Comparison of ENCODE assay signal across 8 cellular contexts in genomic region chr9:137745541-137745991, GRCh38.
DNase-seq lines count a peak whose midpoint lies in the region; ATAC-seq, FAIRE-seq and TF ChIP-seq lines count a peak whose summit lies in the region.

No MANE protein-coding gene starts in this region.

- no peak for TF ChIP-seq RAD21 in HepG2 (CRISPR knock-in tag; IDR thresholded peaks at IDR 0.05)

- CTCF ChIA-PET in HepG2 (lab: Yijun Ruan, JAX; ENCODE audit: low intra/inter-chr PET ratio, low total read pairs): no interaction called here

- no peak for TF ChIP-seq CTCF in HepG2 (CRISPR knock-in tag; IDR thresholded peaks at IDR 0.05)

- H2AFZ ChIP-seq in HepG2 (ENCODE audit: low read length): no peak overlapping the region

- H3K9me3 ChIP-seq in T-helper 17 cell (ENCODE audit: control insufficient read depth, low read length, poor library complexity, severe bottlenecking) (no peaks in the 10 kb centered on the region), HepG2 (ENCODE audit: low read length) (no peaks in the 10 kb centered on the region)

- WGBS in HepG2 (ENCODE audit: low lambda C conversion rate): 90% methylated on average over 10 of the region's 10 CpGs

- no peak for TF ChIP-seq POLR2A in HepG2 (IDR thresholded peaks at IDR 0.05; ENCODE audit: insufficient read depth in 1 of 2, low read depth in 2 of 2, low read length in 2 of 2)

- H4K20me1 ChIP-seq in HepG2 (ENCODE audit: insufficient read depth, low read length): no peaks in the 10 kb centered on the region

- H3K27me3 ChIP-seq in HepG2 (ENCODE audit: control insufficient read depth in 1 of 2, insufficient read depth in 2 of 2, low read length in 2 of 2): no peaks in the 10 kb centered on the region

- no peak overlapping the region for H3K4me3 ChIP-seq in HepG2 (replicated peaks in 1 of 3; ENCODE audit: insufficient read depth in 1 of 3, low read depth in 2 of 3, low read length in 3 of 3)

- intact Hi-C loops in HepG2 (cut with micrococcal nuclease; ENCODE audit: unreplicated experiment): no loop called here

- TF ChIP-seq EP300 in HepG2 (IDR thresholded peaks at IDR 0.05; ENCODE audit: low read depth in 2 of 2, low read length in 2 of 2) (no peak), HepG2 (CRISPR knock-in tag; IDR thresholded peaks at IDR 0.05; ENCODE audit: borderline replicate concordance) (no peak)

- in situ Hi-C loops in HepG2 (cut with HindIII; ENCODE audit: extremely low pct_ligation_motif_present, low pct_unique_long_range_greater_than_20kb): no loop called here

- H3K79me2 ChIP-seq in HepG2 (ENCODE audit: insufficient read depth, low read length): no peaks in the 10 kb centered on the region

- BruUV-seq in HepG2 (replicated peaks; lab: Mats Ljungman, UMichigan): no TSS peak

- no peak overlapping the region for H3K9ac ChIP-seq in HepG2 (ENCODE audit: insufficient read depth, low read depth, low read length)

- H3K27ac Mint-ChIP-seq in T-helper 17 cell: no peak overlapping the region

- peak; percentile 57 for ATAC-seq in GM19395 (IDR thresholded peaks at IDR 0.05; ENCODE audit: unreplicated experiment)
- ATAC-seq in HG03432 (IDR thresholded peaks at IDR 0.05; ENCODE audit: unreplicated experiment): peak; percentile 67
- ATAC-seq in T-helper 17 cell: peak; percentile 88
- ATAC-seq in HepG2: peak; percentile 74

- DNase-seq in DMS53 (lab: John Stamatoyannopoulos, UW) (peak; percentile 96), T-helper 17 cell (no peak), HepG2 (ENCODE audit: low spot score) (peak; percentile 15), NCI-H748 (lab: John Stamatoyannopoulos, UW; ENCODE audit: unreplicated experiment) (no peak), NCI-H2029 (lab: John Stamatoyannopoulos, UW) (no peak), NCI-H2029 treated with DMSO at 0.1 percent for 48 hours (lab: John Stamatoyannopoulos, UW) (no peak)

- H3K36me3 Mint-ChIP-seq in T-helper 17 cell (ENCODE audit: low read depth): peaks cover 9% of the 10 kb centered on the region

- H3K4me2 ChIP-seq in HepG2 (ENCODE audit: low read depth, low read length): no peak overlapping the region

- H3K36me3 ChIP-seq in HepG2 (replicated peaks in 1 of 2; ENCODE audit: control insufficient read depth in 1 of 2, insufficient read depth in 2 of 2, low read length in 2 of 2): peaks cover 16 to 51% of the 10 kb centered on the region in 2 experiments

- peaks cover 10% of the 10 kb centered on the region for H3K4me1 ChIP-seq in HepG2 (ENCODE audit: insufficient read depth, low read length)

- H3K27me3 Mint-ChIP-seq in T-helper 17 cell: no peaks in the 10 kb centered on the region

- no peak for FAIRE-seq in HepG2 (lab: Jason Lieb, UNC)

- H3K4me3 Mint-ChIP-seq in T-helper 17 cell: no peak overlapping the region

- H3K27ac ChIP-seq in HepG2 (ENCODE audit: extremely low read length, insufficient read depth, low read length): peak overlapping the region; percentile 63

- H3K4me1 Mint-ChIP-seq in T-helper 17 cell: peaks cover 30% of the 10 kb centered on the region

- POLR2A ChIA-PET in HepG2 (lab: Yijun Ruan, JAX): no interaction called here

TF ChIP-seq in HepG2, 621 proteins besides CTCF, POLR2A, EP300 and RAD21:
- TF ChIP-seq ATF4 (CRISPR knock-in tag; IDR thresholded peaks at IDR 0.05) (no peak), NFE2L2 (IDR thresholded peaks at IDR 0.05; ENCODE audit: low read length) (peak; percentile 86), MLX (CRISPR knock-in tag; IDR thresholded peaks at IDR 0.05) (no peak), RBAK (CRISPR knock-in tag; IDR thresholded peaks at IDR 0.05) (no peak), ZNF678 (CRISPR knock-in tag; IDR thresholded peaks at IDR 0.05) (no peak), ZBTB38 (CRISPR knock-in tag; IDR thresholded peaks at IDR 0.05) (0 out of 2 replicates have a peak, but pooled peaks have one; percentile 37), CREB1 (IDR thresholded peaks at IDR 0.05) (no peak), CREB1 (CRISPR knock-in tag; IDR thresholded peaks at IDR 0.05) (no peak), MAFF (IDR thresholded peaks at IDR 0.05; ENCODE audit: low read depth, low read length) (0 out of 2 replicates have a peak, but pooled peaks have one; percentile 5), NFE2 (CRISPR knock-in tag; IDR thresholded peaks at IDR 0.05) (peak; percentile 75; the same call in 1 of the 2 replicates), FOSL2 (CRISPR knock-in tag; IDR thresholded peaks at IDR 0.05) (peak; percentile 42; the same call in 1 of the 2 replicates), SOX13 (IDR thresholded peaks at IDR 0.05) (no peak), SOX13 (CRISPR knock-in tag; conservative IDR thresholded peaks at IDR 0.05 in 1 of 2, IDR thresholded peaks at IDR 0.05 in 1 of 2) (no peak), ZBTB33 (CRISPR knock-in tag; IDR thresholded peaks at IDR 0.05) (peak; percentile 59; the same call in 1 of the 2 replicates), ZNF777 (CRISPR knock-in tag; IDR thresholded peaks at IDR 0.05) (no peak), GMEB1 (CRISPR knock-in tag; IDR thresholded peaks at IDR 0.05; ENCODE audit: borderline replicate concordance) (no peak), ZUFSP (CRISPR knock-in tag; IDR thresholded peaks at IDR 0.05; ENCODE audit: borderline replicate concordance) (no peak), MAFK (conservative IDR thresholded peaks at IDR 0.05 in 1 of 2, IDR thresholded peaks at IDR 0.05 in 1 of 2; ENCODE audit: low read length in 2 of 2) (peak in 1 of 2 experiments; percentile 26; a peak in 1 of 4 replicates)

Comparison
In these comparisons a context has a peak if more than half of its experiments do, and no peak if none do; other contexts are left out.
1. DNase-seq: peak in DMS53 (single experiment) and HepG2 (single experiment); none in T-helper 17 cell (0 of 3), NCI-H748 (single experiment), NCI-H2029 (single experiment) and NCI-H2029 treated with DMSO at 0.1 percent for 48 hours (single experiment).
2. Peak in every context shown above with its lines, with median percentiles within 50 percentile points of each other: ATAC-seq.